8 cellular contexts compared by ENCODE assay signal in genomic region chr12:50055831-50056628, GRCh38. TPM values are rescaled to one million over a fixed set of nuclear protein-coding genes. Genes with fewer than 3 reads are reported as not detected.
DNase-seq lines count a peak whose midpoint lies in the region; ATAC-seq and TF ChIP-seq lines count a peak whose summit lies in the region.

No MANE protein-coding gene starts in this region.

- H3K27me3 ChIP-seq in AG04450 (ENCODE audit: control insufficient read depth, insufficient read depth, low read length) (peaks cover 32% of the 10 kb centered on the region), endodermal cell (ENCODE audit: control insufficient read depth, insufficient read depth, low read length, poor library complexity, severe bottlenecking) (peaks cover 78% of the 10 kb centered on the region)

- no peaks in the 10 kb centered on the region for H3K4me1 ChIP-seq in endodermal cell (ENCODE audit: control insufficient read depth, insufficient read depth, low read length)

- CTCF ChIA-PET in AG04450 (lab: Charles Lee): interaction anchor here (0.7 to 4.3 kb wide), 14 partner anchors 9 to 294 kb away, joined by 3 to 89 read pairs (median 4); partner anchors contain the start of genes AQP6 and CERS5
- CTCF ChIA-PET in activated CD8-positive, alpha-beta T cell treated with anti-CD3 and anti-CD28 coated beads for 36 hours (lab: Charles Lee): interaction anchor here (0.7 to 4.8 kb wide), 35 partner anchors 8 to 408 kb away, joined by 3 to 123 read pairs (median 4); partner anchors contain the start of genes RACGAP1 and SMARCD1

- H3K36me3 Mint-ChIP-seq in activated CD8-positive, alpha-beta T cell treated with anti-CD3 and anti-CD28 coated beads for 36 hours (ENCODE audit: low read depth): peaks cover 11% of the 10 kb centered on the region
- H3K36me3 Mint-ChIP-seq in endodermal cell (ENCODE audit: low read depth): no peaks in the 10 kb centered on the region

- no peaks in the 10 kb centered on the region for H3K36me3 ChIP-seq in endodermal cell (ENCODE audit: control insufficient read depth, insufficient read depth, low read length)

- H3K9ac ChIP-seq in endodermal cell (ENCODE audit: extremely low read depth, low read length, poor library complexity, severe bottlenecking): no peak overlapping the region

- POLR2A ChIA-PET in AG04450 (lab: Yijun Ruan, JAX): interaction anchor here (0.5 kb wide), 1 partner anchor 155 kb away, joined by 3 read pairs; no protein-coding TSS in a partner anchor
- POLR2A ChIA-PET in activated CD8-positive, alpha-beta T cell treated with anti-CD3 and anti-CD28 coated beads for 36 hours (lab: Charles Lee): interaction anchor here (1.3 to 2.2 kb wide), 2 partner anchors 13 to 17 kb away, joined by 3 to 9 read pairs; no protein-coding TSS in a partner anchor

- TF ChIP-seq CTCF in AG04450 (IDR thresholded peaks at IDR 0.05; ENCODE audit: low read depth, low read length) (peak; percentile 99), endodermal cell (conservative IDR thresholded peaks at IDR 0.05) (peak; percentile 99)
- TF ChIP-seq CTCF in activated CD8-positive, alpha-beta T cell treated with anti-CD3 and anti-CD28 coated beads for 36 hours (IDR thresholded peaks at IDR 0.05): peak; percentile 98

- 6 to 15% methylated on average over 7 to 17 of the region's 17 CpGs for WGBS in endodermal cell (ENCODE audit: insufficient coverage in 1 of 2, insufficient read length in 1 of 2), 2 experiments

- H3K27me3 Mint-ChIP-seq in activated CD8-positive, alpha-beta T cell treated with anti-CD3 and anti-CD28 coated beads for 36 hours: peaks cover 28% of the 10 kb centered on the region
- H3K27me3 Mint-ChIP-seq in endodermal cell (ENCODE audit: insufficient read depth): peaks cover 92% of the 10 kb centered on the region

- no peak overlapping the region for H3K27ac ChIP-seq in AG04450 (ENCODE audit: low read depth, low read length)
- H3K27ac ChIP-seq in endodermal cell (ENCODE audit: low read depth, low read length): no peak overlapping the region

- peak overlapping the region; percentile 39 for H3K27ac Mint-ChIP-seq in activated CD8-positive, alpha-beta T cell treated with anti-CD3 and anti-CD28 coated beads for 36 hours
- H3K27ac Mint-ChIP-seq in endodermal cell: no peak overlapping the region

- peak; percentile 58 for ATAC-seq in GM18909 (IDR thresholded peaks at IDR 0.05; ENCODE audit: poor library complexity, unreplicated experiment)
- peak; percentile 46 for ATAC-seq in activated CD8-positive, alpha-beta T cell treated with anti-CD3 and anti-CD28 coated beads for 36 hours

- intact Hi-C loops in activated CD8-positive, alpha-beta T cell treated with anti-CD3 and anti-CD28 coated beads for 36 hours (cut with micrococcal nuclease): loop anchor here (2.0 to 5.0 kb wide), 2 partner anchors 17 to 89 kb away; no protein-coding TSS in a partner anchor

- H3K4me3 ChIP-seq in AG04450 (ENCODE audit: low read depth, low read length) (no peak overlapping the region), endodermal cell (ENCODE audit: low read length) (peak overlapping the region; percentile 85)

- no peaks in the 10 kb centered on the region for H3K9me3 Mint-ChIP-seq in activated CD8-positive, alpha-beta T cell treated with anti-CD3 and anti-CD28 coated beads for 36 hours
- H3K9me3 Mint-ChIP-seq in endodermal cell: no peaks in the 10 kb centered on the region

- DNase-seq in AG04450 (ENCODE audit: low read depth, low spot score) (no peak), NCI-H446 treated with DMSO at 0.1 percent for 48 hours (lab: John Stamatoyannopoulos, UW) (peak; percentile 10), endodermal cell (peak; percentile 92), mucosa of gallbladder (ENCODE audit: low spot score) (peak; percentile 40), DMS153 treated with DMSO at 0.1 percent for 48 hours (lab: John Stamatoyannopoulos, UW; ENCODE audit: unreplicated experiment) (no peak)
- peak; percentile 74 for DNase-seq in activated CD8-positive, alpha-beta T cell treated with anti-CD3 and anti-CD28 coated beads for 36 hours
- peak; percentile 47 for DNase-seq in stimulated activated naive CD4-positive, alpha-beta T cell treated with Interleukin-2 at 50 U/mL for 16 hours (lab: John Stamatoyannopoulos, UW)

- no peaks in the 10 kb centered on the region; the same call in 1 of the 2 replicates for H3K9me3 ChIP-seq in AG04450 (ENCODE audit: control insufficient read depth, insufficient read depth, low read length)
- no peaks in the 10 kb centered on the region for H3K9me3 ChIP-seq in endodermal cell (ENCODE audit: control insufficient read depth, low read length)

- peak overlapping the region; percentile 45 for H3K4me3 Mint-ChIP-seq in activated CD8-positive, alpha-beta T cell treated with anti-CD3 and anti-CD28 coated beads for 36 hours
- H3K4me3 Mint-ChIP-seq in endodermal cell: peak overlapping the region; percentile 69

- peaks cover 41% of the 10 kb centered on the region for H3K4me1 Mint-ChIP-seq in activated CD8-positive, alpha-beta T cell treated with anti-CD3 and anti-CD28 coated beads for 36 hours (ENCODE audit: low read depth)
- H3K4me1 Mint-ChIP-seq in endodermal cell: peaks cover 15% of the 10 kb centered on the region

RNA-seq across cellular contexts. Expression of gene ASIC1, which starts 1.4 kb away (rescaled TPM):
- polyA plus RNA-seq in AG04450 (2011; rRNA removed): 9.9 and 10.2 TPM in 2 replicates
- 10.4 and 13.4 TPM in 2 replicates for polyA minus RNA-seq in AG04450 (2011; rRNA and poly(A)+ RNA removed)
- total RNA-seq in activated CD8-positive, alpha-beta T cell treated with anti-CD3 and anti-CD28 coated beads for 36 hours: 10 to 100 TPM; 14.3 to 17.3 TPM
- total RNA-seq in endodermal cell (1 to 10 TPM; 4.2 to 5.2 TPM), mucosa of gallbladder (4.1 TPM)
- 19.3 TPM for polyA plus RNA-seq in endodermal cell (2013, experiment 1 of 2)
- 17.1 TPM for polyA plus RNA-seq in endodermal cell (2013, experiment 2 of 2)

RNA-seq across cellular contexts. Expression of gene SMARCD1, which starts 29.1 kb away (rescaled TPM):
- 57.2 and 65.1 TPM in 2 replicates for polyA plus RNA-seq in AG04450 (2011; rRNA removed)
- polyA minus RNA-seq in AG04450 (2011; rRNA and poly(A)+ RNA removed): 78.2 and 79.2 TPM in 2 replicates
- total RNA-seq in activated CD8-positive, alpha-beta T cell treated with anti-CD3 and anti-CD28 coated beads for 36 hours: 10 to 100 TPM; 47.3 to 55.1 TPM
- total RNA-seq in endodermal cell (100 to 1,000 TPM; 118 to 125 TPM), mucosa of gallbladder (49.5 TPM)
- 161 TPM for polyA plus RNA-seq in endodermal cell (2013, experiment 1 of 2)
- 129 TPM for polyA plus RNA-seq in endodermal cell (2013, experiment 2 of 2)

RNA-seq across cellular contexts. Expression of gene RACGAP1, which starts 30.7 kb away (rescaled TPM):
- 25.6 and 26.2 TPM in 2 replicates for polyA plus RNA-seq in AG04450 (2011; rRNA removed)
- 46.9 and 47.4 TPM in 2 replicates for polyA minus RNA-seq in AG04450 (2011; rRNA and poly(A)+ RNA removed)
- total RNA-seq in activated CD8-positive, alpha-beta T cell treated with anti-CD3 and anti-CD28 coated beads for 36 hours: 100 to 1,000 TPM; 113 to 117 TPM
- total RNA-seq in endodermal cell: 10 to 100 TPM; 49.6 to 96.6 TPM
- 76.4 TPM for polyA plus RNA-seq in endodermal cell (2013, experiment 1 of 2)
- polyA plus RNA-seq in endodermal cell (2013, experiment 2 of 2): 79.6 TPM
- 16.6 TPM for total RNA-seq in mucosa of gallbladder

RNA-seq across cellular contexts. Expression of gene GPD1, which starts 47.8 kb away (rescaled TPM):
- 0.04 and 0.05 TPM in 2 replicates for polyA plus RNA-seq in AG04450 (2011; rRNA removed)
- not detected in 2 replicates for polyA minus RNA-seq in AG04450 (2011; rRNA and poly(A)+ RNA removed)
- under 1 TPM; 0.16 to 0.20 TPM for total RNA-seq in activated CD8-positive, alpha-beta T cell treated with anti-CD3 and anti-CD28 coated beads for 36 hours
- 1 to 10 TPM in 1 of 2 donors, under 1 TPM in 1; 0.93 to 1.1 TPM for total RNA-seq in endodermal cell
- 0.32 TPM for polyA plus RNA-seq in endodermal cell (2013, experiment 1 of 2)
- polyA plus RNA-seq in endodermal cell (2013, experiment 2 of 2): 0.46 TPM
- total RNA-seq in mucosa of gallbladder: 21.5 TPM

RNA-seq across cellular contexts. Expression of gene COX14, which starts 56.0 kb away (rescaled TPM):
- 77.0 and 90.6 TPM in 2 replicates for polyA plus RNA-seq in AG04450 (2011; rRNA removed)
- polyA minus RNA-seq in AG04450 (2011; rRNA and poly(A)+ RNA removed): 22.2 and 30.6 TPM in 2 replicates
- 10 to 100 TPM; 43.1 to 51.0 TPM for total RNA-seq in activated CD8-positive, alpha-beta T cell treated with anti-CD3 and anti-CD28 coated beads for 36 hours
- 10 to 100 TPM; 26.0 to 26.7 TPM for total RNA-seq in endodermal cell
- polyA plus RNA-seq in endodermal cell (2013, experiment 1 of 2): 27.9 TPM
- 20.5 TPM for polyA plus RNA-seq in endodermal cell (2013, experiment 2 of 2)
- 80.5 TPM for total RNA-seq in mucosa of gallbladder

Comparison
In these comparisons a context has a peak if more than half of its experiments do, and no peak if none do; other contexts are left out.
1. DNase-seq: peak in NCI-H446 treated with DMSO at 0.1 percent for 48 hours (single experiment), activated CD8-positive, alpha-beta T cell treated with anti-CD3 and anti-CD28 coated beads for 36 hours (single experiment), endodermal cell (single experiment), mucosa of gallbladder (single experiment) and stimulated activated naive CD4-positive, alpha-beta T cell treated with Interleukin-2 at 50 U/mL for 16 hours (single experiment); none in AG04450 (single experiment) and DMS153 treated with DMSO at 0.1 percent for 48 hours (single experiment).
2. Peak in every context shown above with its lines, with median percentiles within 50 percentile points of each other: CTCF ChIP-seq.